6 cellular contexts compared by ENCODE assay signal in genomic region chr1:153679337-153680119, GRCh38. TPM values are rescaled to one million over a fixed set of nuclear protein-coding genes. Genes with fewer than 3 reads are reported as not detected.
DNase-seq lines count a peak whose midpoint lies in the region; ATAC-seq and TF ChIP-seq lines count a peak whose summit lies in the region.

No MANE protein-coding gene starts in this region.

- intact Hi-C loops in mammary epithelial cell (cut with micrococcal nuclease): loop anchor here (10.0 kb wide), 1 partner anchor 645 kb away; the partner anchor contains the start of genes AQP10 and ATP8B2

- peaks cover 22% of the 10 kb centered on the region for H3K27me3 ChIP-seq in mammary epithelial cell (ENCODE audit: insufficient read depth, low read length)
- peaks cover 52% of the 10 kb centered on the region for H3K27me3 ChIP-seq in neural progenitor cell

- peaks cover 45% of the 10 kb centered on the region for H3K27me3 Mint-ChIP-seq in neural progenitor cell (ENCODE audit: insufficient read depth, low read depth)

- H3K4me3 ChIP-seq in mammary epithelial cell (replicated peaks in 1 of 3; ENCODE audit: insufficient read depth in 1 of 3, low read depth in 2 of 3, low read length in 3 of 3) (peak overlapping the region in 2 of 3 experiments; percentile 38 to 42), neural progenitor cell (peak overlapping the region; percentile 51)

- dilution Hi-C loops in mammary epithelial cell (cut with HindIII; ENCODE audit: low sequenced_read_pairs): loop anchor here (10.0 kb wide), 1 partner anchor 325 kb away; no protein-coding TSS in a partner anchor

- H3K9ac ChIP-seq in mammary epithelial cell (ENCODE audit: insufficient read depth, low read length): no peak overlapping the region
- H3K9ac ChIP-seq in neural progenitor cell: no peak overlapping the region

- H3K4me1 Mint-ChIP-seq in neural progenitor cell: peaks cover 20% of the 10 kb centered on the region

- 5% methylated on average over 20 of the region's 73 CpGs for WGBS in mammary epithelial cell (ENCODE audit: low coverage, missing lambda C conversion rate)

- H3K36me3 ChIP-seq in mammary epithelial cell (ENCODE audit: insufficient read depth, low read length): no peaks in the 10 kb centered on the region
- no peaks in the 10 kb centered on the region for H3K36me3 ChIP-seq in neural progenitor cell

- H3K36me3 Mint-ChIP-seq in neural progenitor cell: peaks cover 2% of the 10 kb centered on the region

- DNase-seq in NCI-H69 (lab: John Stamatoyannopoulos, UW) (peak; percentile 59), mammary epithelial cell (no peak), neural progenitor cell (ENCODE audit: low spot score) (peak; percentile 70), MV-4-11 (lab: John Stamatoyannopoulos, UW) (no peak), NCI-H345 treated with DMSO at 0.1 percent for 48 hours (lab: John Stamatoyannopoulos, UW; ENCODE audit: unreplicated experiment) (no peak)

- no peak for TF ChIP-seq CTCF in mammary epithelial cell (conservative IDR thresholded peaks at IDR 0.05 in 1 of 2, IDR thresholded peaks at IDR 0.05 in 1 of 2; ENCODE audit: extremely low read depth in 1 of 2, insufficient read depth in 1 of 2, low read depth in 1 of 2, low read length in 2 of 2)
- peak; percentile 35 for TF ChIP-seq CTCF in neural progenitor cell (IDR thresholded peaks at IDR 0.05)

- ATAC-seq in GM19467 (IDR thresholded peaks at IDR 0.05; ENCODE audit: unreplicated experiment): no peak

- in situ Hi-C loops in mammary epithelial cell (cut with MboI; ENCODE audit: low sequenced_read_pairs in 2 of 2): loop anchor here (5.0 to 10.0 kb wide), 2 partner anchors 65 to 68 kb away; no protein-coding TSS in a partner anchor

- H3K4me3 Mint-ChIP-seq in neural progenitor cell: peak overlapping the region; percentile 79

- CTCF ChIA-PET in mammary epithelial cell (lab: Charles Lee; ENCODE audit: low non-redundant PET): interaction anchor here (0.6 to 0.7 kb wide), 2 partner anchors 407 to 1465 kb away, joined by 3 read pairs; no protein-coding TSS in a partner anchor

- H3K4me1 ChIP-seq in mammary epithelial cell (ENCODE audit: insufficient read depth, low read length): peaks cover 19% of the 10 kb centered on the region
- H3K4me1 ChIP-seq in neural progenitor cell: peaks cover 18% of the 10 kb centered on the region

- H3K4me2 ChIP-seq in mammary epithelial cell (ENCODE audit: insufficient read depth, low read depth, low read length): peak overlapping the region; percentile 93
- peak overlapping the region; percentile 94 for H3K4me2 ChIP-seq in neural progenitor cell

- no TSS peak for BruUV-seq in mammary epithelial cell (replicated peaks; lab: Mats Ljungman, UMichigan)

- H3K27ac ChIP-seq in mammary epithelial cell (ENCODE audit: insufficient read depth, low read depth, low read length) (no peak overlapping the region), neural progenitor cell (no peak overlapping the region)

- H3K27ac Mint-ChIP-seq in neural progenitor cell: no peak overlapping the region

- peaks cover 13% of the 10 kb centered on the region for H3F3A ChIP-seq in neural progenitor cell (ENCODE audit: low read depth)

- H3K9me3 ChIP-seq in mammary epithelial cell (replicated peaks; ENCODE audit: insufficient read depth, low read length): no peaks in the 10 kb centered on the region
- no peaks in the 10 kb centered on the region for H3K9me3 ChIP-seq in neural progenitor cell (ENCODE audit: low read depth)

- no peaks in the 10 kb centered on the region for H4K20me1 ChIP-seq in mammary epithelial cell (ENCODE audit: insufficient read depth, low read length)
- peaks cover 5% of the 10 kb centered on the region for H4K20me1 ChIP-seq in neural progenitor cell (ENCODE audit: low read depth)

- peaks cover 2% of the 10 kb centered on the region for H3K9me3 Mint-ChIP-seq in neural progenitor cell

- H3K79me2 ChIP-seq in mammary epithelial cell (ENCODE audit: insufficient read depth, low read length): no peaks in the 10 kb centered on the region
- no peaks in the 10 kb centered on the region for H3K79me2 ChIP-seq in neural progenitor cell (ENCODE audit: low read depth)

- H2AFZ ChIP-seq in mammary epithelial cell (ENCODE audit: low read depth, low read length): peak overlapping the region; percentile 80
- peak overlapping the region; percentile 83 for H2AFZ ChIP-seq in neural progenitor cell (replicated peaks)

RNA-seq across cellular contexts. Expression of gene NPR1, which starts 1.0 kb away (rescaled TPM):
- total RNA-seq in mammary epithelial cell: under 1 TPM in 1 of 2 donors, not detected in 1; 0.17 TPM
- polyA plus RNA-seq in mammary epithelial cell: 0.05 TPM
- polyA minus RNA-seq in mammary epithelial cell: not detected
- total RNA-seq in neural progenitor cell (ENCODE audit: low replicate concordance): 0.19 and 0.84 TPM in 2 replicates

RNA-seq across cellular contexts. Expression of gene ILF2, which starts 8.7 kb away (rescaled TPM):
- 100 to 1,000 TPM; 151 to 158 TPM for total RNA-seq in mammary epithelial cell
- polyA plus RNA-seq in mammary epithelial cell: 254 TPM
- polyA minus RNA-seq in mammary epithelial cell: 201 TPM
- 474 and 475 TPM in 2 replicates for total RNA-seq in neural progenitor cell (ENCODE audit: low replicate concordance)

RNA-seq across cellular contexts. Expression of gene SNAPIN, which starts 21.0 kb away (rescaled TPM):
- total RNA-seq in mammary epithelial cell: 10 to 100 TPM; 33.1 to 39.8 TPM
- 40.7 TPM for polyA plus RNA-seq in mammary epithelial cell
- 18.8 TPM for polyA minus RNA-seq in mammary epithelial cell
- 50.1 and 52.4 TPM in 2 replicates for total RNA-seq in neural progenitor cell (ENCODE audit: low replicate concordance)

RNA-seq across cellular contexts. Expression of gene CHTOP, which starts 45.7 kb away (rescaled TPM):
- total RNA-seq in mammary epithelial cell (10 to 100 TPM; 36.0 to 64.5 TPM), neural progenitor cell (ENCODE audit: low replicate concordance) (96.1 and 104 TPM in 2 replicates)
- polyA plus RNA-seq in mammary epithelial cell: 52.0 TPM
- polyA minus RNA-seq in mammary epithelial cell: 45.8 TPM

RNA-seq across cellular contexts. Expression of gene INTS3, which starts 48.3 kb away (rescaled TPM):
- total RNA-seq in mammary epithelial cell (10 to 100 TPM; 32.8 to 45.6 TPM), neural progenitor cell (ENCODE audit: low replicate concordance) (45.1 and 58.8 TPM in 2 replicates)
- 35.5 TPM for polyA plus RNA-seq in mammary epithelial cell
- polyA minus RNA-seq in mammary epithelial cell: 99.7 TPM

Comparison
In these comparisons a context has a peak if more than half of its experiments do, and no peak if none do; other contexts are left out.
1. DNase-seq: peak in NCI-H69 (single experiment) and neural progenitor cell (single experiment); none in mammary epithelial cell (single experiment), MV-4-11 (single experiment) and NCI-H345 treated with DMSO at 0.1 percent for 48 hours (single experiment).